23 cellular contexts compared by ENCODE assay signal in genomic region chr16:59195242-59195641, GRCh38.
DNase-seq lines count a peak whose midpoint lies in the region; ATAC-seq, FAIRE-seq and TF ChIP-seq lines count a peak whose summit lies in the region.
"Had no signal": no experiment of that assay in that cellular context is flagged by ENCODE, and none has a peak within 500 bp of the region (broad histone marks: within the 10 kb centered on the region; RNA-seq: fewer than 3 reads in every experiment).

No MANE protein-coding gene starts in this region.

- no peak for TF ChIP-seq RAD21 in HepG2 (CRISPR knock-in tag; IDR thresholded peaks at IDR 0.05)
- TF ChIP-seq RAD21 in GM12878 (IDR thresholded peaks at IDR 0.05; ENCODE audit: insufficient read depth, low read depth, low read length): no peak
- no peak for TF ChIP-seq RAD21 in liver (IDR thresholded peaks at IDR 0.05)

- H3K4me3 ChIP-seq in HepG2 (replicated peaks in 1 of 3; ENCODE audit: insufficient read depth in 1 of 3, low read depth in 2 of 3, low read length in 3 of 3) (no peak overlapping the region), right lobe of liver (no peak overlapping the region), GM12878 (no peak overlapping the region), liver (ENCODE audit: low read depth in 1 of 3, low read length in 3 of 3) (no peak overlapping the region)
- H3K4me3 ChIP-seq: A549, BLaER1 had no signal

- TF ChIP-seq POLR2A in HepG2 (IDR thresholded peaks at IDR 0.05; ENCODE audit: insufficient read depth in 1 of 2, low read depth in 2 of 2, low read length in 2 of 2) (no peak), right lobe of liver (IDR thresholded peaks at IDR 0.05) (no peak), GM12878 (IDR thresholded peaks at IDR 0.05; ENCODE audit: low read depth, low read length) (no peak)

- no peak overlapping the region for H3K4me2 ChIP-seq in HepG2 (ENCODE audit: low read depth, low read length)
- no peak overlapping the region for H3K4me2 ChIP-seq in GM12878 (ENCODE audit: control insufficient read depth, insufficient read depth)
- H3K4me2 ChIP-seq: A549, BLaER1 had no signal

- in situ Hi-C loops in HepG2 (cut with HindIII; ENCODE audit: extremely low pct_ligation_motif_present, low pct_unique_long_range_greater_than_20kb): no loop called here
- in situ Hi-C loops in GM12878 (cut with MboI): no loop called here

- H4K20me1 ChIP-seq in HepG2 (ENCODE audit: insufficient read depth, low read length) (no peaks in the 10 kb centered on the region), GM12878 (ENCODE audit: control insufficient read depth, insufficient read depth) (no peaks in the 10 kb centered on the region)
- H4K20me1 ChIP-seq: BLaER1 had no signal

- H3K9ac ChIP-seq in HepG2 (ENCODE audit: insufficient read depth, low read depth, low read length) (no peak overlapping the region), GM12878 (ENCODE audit: control insufficient read depth, insufficient read depth, low read length) (no peak overlapping the region), liver (ENCODE audit: low read depth in 1 of 2, low read length in 2 of 2) (no peak overlapping the region)
- H3K9ac ChIP-seq: BLaER1 had no signal

- SMC1A ChIA-PET in GM12878 (lab: Charles Lee; ENCODE audit: uncharacterized antibody, unreplicated experiment): no interaction called here

- intact Hi-C loops in HepG2 (cut with micrococcal nuclease; ENCODE audit: unreplicated experiment): no loop called here
- intact Hi-C loops in right lobe of liver (cut with DNase I): no loop called here
- intact Hi-C loops in GM12878 (cut with micrococcal nuclease; ENCODE audit: unreplicated experiment): no loop called here

- CTCF ChIA-PET in HepG2 (lab: Yijun Ruan, JAX; ENCODE audit: low intra/inter-chr PET ratio, low total read pairs): no interaction called here
- CTCF ChIA-PET in GM12878 (lab: Yijun Ruan, JAX): no interaction called here

- H2AFZ ChIP-seq in HepG2 (ENCODE audit: low read length) (no peak overlapping the region), GM12878 (ENCODE audit: control insufficient read depth, low read depth, low read length) (no peak overlapping the region)

- H3K9me3 ChIP-seq in HepG2 (ENCODE audit: low read length): no peaks in the 10 kb centered on the region
- H3K9me3 ChIP-seq in right lobe of liver: no peaks in the 10 kb centered on the region
- no peaks in the 10 kb centered on the region for H3K9me3 ChIP-seq in GM12878 (replicated peaks; ENCODE audit: control insufficient read depth, insufficient read depth, low read length)
- no peaks in the 10 kb centered on the region for H3K9me3 ChIP-seq in liver (ENCODE audit: control insufficient read depth in 4 of 4, low read length in 3 of 4)
- H3K9me3 ChIP-seq: BE2C, BLaER1 had no signal

- DNase-seq in HepG2 (ENCODE audit: low spot score): no peak
- no peak for DNase-seq in right lobe of liver
- DNase-seq in GM12878 (ENCODE audit: low read depth, low spot score): no peak
- no peak for DNase-seq in ureter (ENCODE audit: low spot score)
- DNase-seq: BE2C; C1 segment of cervical spinal cord; CD4-positive, alpha-beta memory T cell; CD4-positive, CD25-positive, alpha-beta regulatory T cell; CD8-positive, alpha-beta memory T cell; COR-L47; DMS 273 treated with DMSO at 0.1 percent for 48 hours; DMS153; DMS53; DMS79; DND-41; EL; GDM1 had no signal

- BruUV-seq in HepG2 (replicated peaks; lab: Mats Ljungman, UMichigan): no TSS peak
- no TSS peak for BruUV-seq in GM12878 (replicated peaks; lab: Mats Ljungman, UMichigan)

- POLR2A ChIA-PET in HepG2 (lab: Yijun Ruan, JAX) (no interaction called here), GM12878 (lab: Charles Lee) (no interaction called here)

- H3K4me1 ChIP-seq in HepG2 (ENCODE audit: insufficient read depth, low read length) (no peaks in the 10 kb centered on the region), right lobe of liver (no peaks in the 10 kb centered on the region), GM12878 (ENCODE audit: control insufficient read depth, insufficient read depth, low read length) (no peaks in the 10 kb centered on the region), liver (ENCODE audit: control insufficient read depth in 4 of 4, insufficient read depth in 4 of 4, low read length in 3 of 4) (no peaks in the 10 kb centered on the region)
- H3K4me1 ChIP-seq: A549, BE2C, BLaER1 had no signal

- ATAC-seq in HepG2 (no peak), right lobe of liver (no peak), GM12878 (no peak), HG03175 (IDR thresholded peaks at IDR 0.05; ENCODE audit: unreplicated experiment) (no peak)
- ATAC-seq: A549 had no signal

- H3K27me3 ChIP-seq in HepG2 (ENCODE audit: control insufficient read depth in 1 of 2, insufficient read depth in 2 of 2, low read length in 2 of 2): no peaks in the 10 kb centered on the region
- no peaks in the 10 kb centered on the region for H3K27me3 ChIP-seq in right lobe of liver
- no peaks in the 10 kb centered on the region for H3K27me3 ChIP-seq in GM12878 (replicated peaks in 1 of 2; ENCODE audit: control insufficient read depth in 2 of 2, insufficient read depth in 2 of 2, low read length in 1 of 2)
- no peaks in the 10 kb centered on the region for H3K27me3 ChIP-seq in liver (ENCODE audit: control insufficient read depth in 4 of 4, insufficient read depth in 4 of 4, low read length in 3 of 4)
- H3K27me3 ChIP-seq: BE2C, BLaER1 had no signal

- no peak overlapping the region for H3K27ac ChIP-seq in HepG2 (ENCODE audit: extremely low read length, insufficient read depth, low read length)
- no peak overlapping the region for H3K27ac ChIP-seq in right lobe of liver
- H3K27ac ChIP-seq in GM12878 (ENCODE audit: control insufficient read depth, insufficient read depth): no peak overlapping the region
- H3K27ac ChIP-seq in liver (ENCODE audit: low read depth in 1 of 2, low read length in 2 of 2): no peak overlapping the region
- H3K27ac ChIP-seq: 22Rv1, A549, BLaER1 had no signal

- FAIRE-seq in HepG2 (lab: Jason Lieb, UNC) (no peak), GM12878 (lab: Jason Lieb, UNC) (no peak)
- FAIRE-seq: A549, GM12891 had no signal

- TF ChIP-seq EP300 in HepG2 (IDR thresholded peaks at IDR 0.05; ENCODE audit: low read depth in 2 of 2, low read length in 2 of 2) (no peak), HepG2 (CRISPR knock-in tag; IDR thresholded peaks at IDR 0.05; ENCODE audit: borderline replicate concordance) (no peak), GM12878 (IDR thresholded peaks at IDR 0.05; ENCODE audit: borderline replicate concordance in 1 of 2, control insufficient read depth in 1 of 2, low read depth in 2 of 2, low read length in 2 of 2) (no peak)

- H3K79me2 ChIP-seq in HepG2 (ENCODE audit: insufficient read depth, low read length) (no peaks in the 10 kb centered on the region), GM12878 (ENCODE audit: control insufficient read depth, insufficient read depth, low read length) (no peaks in the 10 kb centered on the region)

- RAD21 ChIA-PET in GM12878 (lab: Charles Lee; ENCODE audit: unreplicated experiment): no interaction called here

- WGBS in HepG2 (ENCODE audit: low lambda C conversion rate): 1% methylated on average over 2 of the region's 2 CpGs
- 80% methylated on average over 2 of the region's 2 CpGs for WGBS in right lobe of liver (ENCODE audit: insufficient coverage, low coverage, low lambda C conversion rate, missing lambda C conversion rate)
- 0% methylated on average over 2 of the region's 2 CpGs for WGBS in GM12878 (ENCODE audit: insufficient coverage, insufficient replicate concordance, low lambda C conversion rate, missing lambda C conversion rate)
- WGBS in liver: 89% methylated on average over 2 of the region's 2 CpGs

- TF ChIP-seq CTCF in HepG2 (CRISPR knock-in tag; IDR thresholded peaks at IDR 0.05) (no peak), right lobe of liver (IDR thresholded peaks at IDR 0.05) (no peak), GM12878 (IDR thresholded peaks at IDR 0.05 in 2 of 3, conservative IDR thresholded peaks at IDR 0.05 in 1 of 3; ENCODE audit: control insufficient read depth in 2 of 3, extremely low read depth in 1 of 3, insufficient read depth in 1 of 3, low read depth in 3 of 3, low read length in 3 of 3) (no peak), liver (IDR thresholded peaks at IDR 0.05; ENCODE audit: low read depth, low read length, missing input control) (no peak)

- H3K36me3 ChIP-seq in HepG2 (replicated peaks in 1 of 2; ENCODE audit: control insufficient read depth in 1 of 2, insufficient read depth in 2 of 2, low read length in 2 of 2) (no peaks in the 10 kb centered on the region), right lobe of liver (no peaks in the 10 kb centered on the region), GM12878 (ENCODE audit: control insufficient read depth in 2 of 2, insufficient read depth in 2 of 2, low read length in 1 of 2) (no peaks in the 10 kb centered on the region), liver (ENCODE audit: control insufficient read depth in 4 of 4, insufficient read depth in 3 of 4, low read depth in 1 of 4, low read length in 3 of 4) (no peaks in the 10 kb centered on the region)
- H3K36me3 ChIP-seq: BE2C, BLaER1 had no signal

TF ChIP-seq in HepG2, 621 proteins besides CTCF, POLR2A, EP300 and RAD21 (continues in another document):
- TF ChIP-seq CREB1 (IDR thresholded peaks at IDR 0.05): peak; percentile 93
- no peak for TF ChIP-seq CREB1 (CRISPR knock-in tag; IDR thresholded peaks at IDR 0.05)
- peak; percentile 99 for TF ChIP-seq ATF7 (IDR thresholded peaks at IDR 0.05)
- no peak for TF ChIP-seq ATF7 (CRISPR knock-in tag; IDR thresholded peaks at IDR 0.05)

TF ChIP-seq in liver, 16 proteins besides CTCF, POLR2A, EP300 and RAD21 (continues in another document):
- peak; percentile 22 for TF ChIP-seq REST (IDR thresholded peaks at IDR 0.05)
